In genomic region chr1:23530750-23531651, GRCh38 we compare ENCODE assay signal across 8 cellular contexts. TPM values are rescaled to one million over a fixed set of nuclear protein-coding genes. Genes with fewer than 3 reads are reported as not detected.
DNase-seq lines count a peak whose midpoint lies in the region; ATAC-seq and TF ChIP-seq lines count a peak whose summit lies in the region.

Gene E2F2, minus strand, starts transcription at chr1:23531233. Its CDS starts 440 bp downstream, at chr1:23530793.

- CTCF ChIA-PET in BJ (lab: Yijun Ruan, JAX): interaction anchor here (0.6 to 2.4 kb wide), 8 partner anchors 8 to 667 kb away, joined by 3 to 16 read pairs (median 3); no protein-coding TSS in a partner anchor

- DNase-seq in BJ (ENCODE audit: low read depth): no peak
- peak; percentile 67 for DNase-seq in GM19240 (ENCODE audit: insufficient read length, low spot score)
- peak; percentile 33 for DNase-seq in OCI-M2 (lab: John Stamatoyannopoulos, UW; ENCODE audit: unreplicated experiment)
- peak; percentile 79 for DNase-seq in activated T-cell treated with anti-CD3 and anti-CD28 coated beads, Interleukin-2, amount 50 U/mL, for 1 hour
- peak; percentile 86 for DNase-seq in myocyte (ENCODE audit: low read depth)
- peak; percentile 69 to 77 for DNase-seq in stimulated activated CD8-positive, alpha-beta memory T cell treated with anti-CD3 and anti-CD28 coated beads, Interleukin-7, amount 100 ng/mL, for 4 hours (ENCODE audit: low read depth in 2 of 2)

- H3K27me3 ChIP-seq in BJ (ENCODE audit: control insufficient read depth, insufficient read depth, low read length): no peaks in the 10 kb centered on the region

- no peak; the same call in 1 of the 2 replicates for TF ChIP-seq EP300 in Ishikawa (IDR thresholded peaks at IDR 0.05; ENCODE audit: borderline replicate concordance)

- no peak for TF ChIP-seq RAD21 in Ishikawa (IDR thresholded peaks at IDR 0.05; ENCODE audit: low read depth)

- peak; percentile 29 for TF ChIP-seq CTCF in BJ (IDR thresholded peaks at IDR 0.05; ENCODE audit: insufficient read depth, low read depth, low read length)

- POLR2A ChIA-PET in BJ (lab: Charles Lee): interaction anchor here (0.5 kb wide), 1 partner anchor 44 kb away, joined by 8 read pairs; no protein-coding TSS in a partner anchor

- H3K4me3 ChIP-seq in BJ (ENCODE audit: low read depth, low read length): peak within 1 kb of the TSS; percentile 54

- H3K36me3 ChIP-seq in BJ (ENCODE audit: control insufficient read depth, insufficient read depth, low read length): no peaks in the 10 kb centered on the region

- ATAC-seq in esophagus mucosa: peak; percentile 47

TF ChIP-seq in Ishikawa, 13 proteins besides CTCF, POLR2A, EP300 and RAD21:
- TF ChIP-seq YY1 (IDR thresholded peaks at IDR 0.05; ENCODE audit: low read depth) (peak; percentile 59), FOXM1 (IDR thresholded peaks at IDR 0.05; ENCODE audit: borderline replicate concordance, low read depth) (peak; percentile 94), NFIC (IDR thresholded peaks at IDR 0.05) (peak; percentile 66), TEAD4 (IDR thresholded peaks at IDR 0.05) (peak; percentile 32; the same call in 1 of the 2 replicates), CREB1 (IDR thresholded peaks at IDR 0.05; ENCODE audit: low read depth) (0 out of 2 replicates have a peak, but pooled peaks have one; percentile 38), CEBPB (IDR thresholded peaks at IDR 0.05) (peak; percentile 99), TCF12 (IDR thresholded peaks at IDR 0.05; ENCODE audit: low read depth) (no peak), TAF1 (IDR thresholded peaks at IDR 0.05; ENCODE audit: low read depth) (peak; percentile 60), REST (IDR thresholded peaks at IDR 0.05; ENCODE audit: low read depth) (no peak), ZBTB7A (IDR thresholded peaks at IDR 0.05; ENCODE audit: low read depth) (peak; percentile 87), MAX (IDR thresholded peaks at IDR 0.05) (peak; percentile 90), EGR1 (IDR thresholded peaks at IDR 0.05) (no peak)
- TF ChIP-seq, protein P1, sequence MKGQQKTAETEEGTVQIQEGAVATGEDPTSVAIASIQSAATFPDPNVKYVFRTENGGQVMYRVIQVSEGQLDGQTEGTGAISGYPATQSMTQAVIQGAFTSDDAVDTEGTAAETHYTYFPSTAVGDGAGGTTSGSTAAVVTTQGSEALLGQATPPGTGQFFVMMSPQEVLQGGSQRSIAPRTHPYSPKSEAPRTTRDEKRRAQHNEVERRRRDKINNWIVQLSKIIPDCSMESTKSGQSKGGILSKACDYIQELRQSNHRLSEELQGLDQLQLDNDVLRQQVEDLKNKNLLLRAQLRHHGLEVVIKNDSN (IDR thresholded peaks at IDR 0.05): no peak; the same call in 1 of the 2 replicates

RNA-seq across cellular contexts. Expression of gene E2F2, which starts in this region (rescaled TPM):
- 0.11 TPM in 2 replicates for polyA plus RNA-seq in BJ (2011; rRNA removed)
- 0.24 and 0.67 TPM in 2 replicates for polyA minus RNA-seq in BJ (2011; rRNA and poly(A)+ RNA removed)
- total RNA-seq in esophagus mucosa: 13.9 TPM
- total RNA-seq in myocyte: 0.13 and 0.16 TPM in 2 replicates
- polyA plus RNA-seq in myocyte (2012): 0.03 TPM

Comparison
In these comparisons a context has a peak if more than half of its experiments do, and no peak if none do; other contexts are left out.
1. RNA of gene E2F2 (total RNA-seq): 13.9 TPM in esophagus mucosa (single experiment); 0.13 to 0.16 TPM in myocyte; every median in the first group is over 10 times any median in the second.
2. Peak in DNase-seq in myocyte; RNA of the gene not detected or under 1 TPM.